In the genomic region with DNA sequence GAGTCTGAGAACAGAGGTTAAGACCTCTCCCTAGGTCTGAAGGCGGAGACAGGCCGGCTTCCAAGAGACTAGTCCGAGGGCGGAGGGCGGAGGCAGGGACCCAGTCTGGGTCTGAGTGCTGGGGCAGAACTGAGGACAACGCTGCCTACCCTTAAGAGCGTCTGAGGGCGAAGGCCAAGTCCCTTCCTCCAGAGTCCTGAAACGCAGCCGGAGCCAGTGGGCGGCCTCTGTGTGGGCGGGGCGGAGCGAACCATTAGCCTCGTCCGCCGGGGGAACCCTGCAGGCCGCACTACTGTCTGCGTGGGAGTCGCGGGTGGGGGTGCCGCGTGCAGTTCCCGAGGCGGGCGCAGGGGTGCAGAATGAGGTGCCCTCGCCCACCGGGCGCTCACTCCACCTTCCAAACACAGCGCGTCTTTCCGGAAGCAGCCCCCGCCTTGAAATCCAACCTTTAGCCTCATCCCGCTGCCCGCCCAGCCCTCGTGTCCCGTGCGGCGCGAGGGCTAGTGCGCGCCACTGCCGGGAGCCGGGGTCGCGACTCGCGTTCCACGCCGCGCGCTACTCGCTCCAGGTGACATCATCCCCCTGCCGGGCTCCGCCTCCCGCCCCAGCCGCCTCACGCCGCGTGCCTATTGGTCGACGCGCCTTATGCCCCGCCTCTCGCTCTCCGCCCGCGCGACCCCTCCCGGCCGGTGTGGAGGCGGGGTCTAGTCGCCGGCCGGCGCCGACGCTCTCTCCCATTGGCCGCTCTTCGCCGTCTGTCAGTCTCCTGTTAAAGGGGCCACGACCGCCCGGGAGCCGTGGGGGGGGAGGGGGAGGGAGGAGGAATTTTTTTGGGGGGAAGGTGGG, we compare ENCODE assay signal across 8 cellular contexts. TPM values are rescaled to one million over a fixed set of nuclear protein-coding genes. Genes with fewer than 3 reads are reported as not detected.
DNase-seq lines count a peak whose midpoint lies in the region; ATAC-seq and TF ChIP-seq lines count a peak whose summit lies in the region.

A gene with protein sequence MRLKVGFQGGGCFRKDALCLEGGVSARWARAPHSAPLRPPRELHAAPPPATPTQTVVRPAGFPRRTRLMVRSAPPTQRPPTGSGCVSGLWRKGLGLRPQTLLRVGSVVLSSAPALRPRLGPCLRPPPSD (minus strand): TSS at position 579 of the 846 bp plus-strand sequence. CDS start 121 bp downstream, at position 458.

- CTCF ChIA-PET in Panc1 (lab: Charles Lee), result no interaction called here

- POLR2A ChIA-PET in Panc1 (lab: Charles Lee), result interaction anchor here (0.6 kb wide), 1 partner anchor 198 kb away, joined by 3 read pairs; no protein-coding TSS in a partner anchor

- WGBS in esophagus squamous epithelium, 2 donors, result 0% methylated on average over 18 of the region's 85 CpGs; no CpG with 5 or more reads in 1 of the 2 donors

- H3K4me3 Mint-ChIP-seq in activated T-cell treated with anti-CD3 and anti-CD28 coated beads, Interleukin-2, amount 50 U/mL, for 72 hours, result peak within 1 kb of the TSS; percentile 86 to 96
- peak within 1 kb of the TSS; percentile 77 to 93 (median 89) for H3K4me3 Mint-ChIP-seq in naive B cell
- H3K4me3 Mint-ChIP-seq in stimulated activated effector memory CD8-positive, alpha-beta T cell treated with anti-CD3 and anti-CD28 coated beads, Interleukin-12 subunit alpha, Interleukin-12 subunit beta, amount 100 ng/mL, for 72 hours, result peak within 1 kb of the TSS; percentile 85

- H2AFZ ChIP-seq in DND-41 (ENCODE audit: low read depth, low read length), result peak within 1 kb of the TSS; percentile 90

- in situ Hi-C loops in Panc1 (cut with HindIII; ENCODE audit: low pct_unique_long_range_greater_than_20kb, low sequenced_read_pairs), result no loop called here

- ATAC-seq in DND-41 (ENCODE audit: insufficient read depth, low read depth) (peak; percentile 78), GM21737 (IDR thresholded peaks at IDR 0.05; ENCODE audit: unreplicated experiment) (peak; percentile 70), Panc1 (peak; percentile 85), naive B cell (ENCODE audit: low read depth in 2 of 2) (peak; percentile 73 to 78)
- peak; percentile 79 for ATAC-seq in activated T-cell treated with anti-CD3 and anti-CD28 coated beads, Interleukin-2, amount 50 U/mL, for 72 hours (replicated peaks in 1 of 2)
- peak; percentile 84 for ATAC-seq in stimulated activated effector memory CD8-positive, alpha-beta T cell treated with anti-CD3 and anti-CD28 coated beads, Interleukin-12 subunit alpha, Interleukin-12 subunit beta, amount 100 ng/mL, for 72 hours

- TF ChIP-seq POLR2A in esophagus squamous epithelium (IDR thresholded peaks at IDR 0.05), result peak in 3 of 4 donors; percentile 21 to 62 (median 41)

- peak within 1 kb of the TSS; percentile 84 for H3K9ac ChIP-seq in DND-41 (ENCODE audit: low read depth, low read length)

- peak within 1 kb of the TSS; percentile 93 for H3K27ac ChIP-seq in DND-41 (ENCODE audit: low read length)
- peak within 1 kb of the TSS; percentile 83 for H3K27ac ChIP-seq in Panc1 (ENCODE audit: low read length)
- peak within 1 kb of the TSS; percentile 93 to 98 (median 94) for H3K27ac ChIP-seq in esophagus squamous epithelium

- H3K79me2 ChIP-seq in DND-41 (ENCODE audit: insufficient read depth, low read length), result peaks cover 22% of the 10 kb centered on the region

- peaks cover 5% of the 10 kb centered on the region for H3K36me3 ChIP-seq in DND-41 (ENCODE audit: insufficient read depth, low read length)
- no peaks in the 10 kb centered on the region for H3K36me3 ChIP-seq in Panc1 (ENCODE audit: control insufficient read depth, insufficient read depth, low read length)
- H3K36me3 ChIP-seq in esophagus squamous epithelium, result no peaks in the 10 kb centered on the region

- H3K4me2 ChIP-seq in DND-41 (ENCODE audit: insufficient read depth, low read length), result peak within 1 kb of the TSS; percentile 94

- peaks cover 52% of the 10 kb centered on the region for H3K4me1 ChIP-seq in DND-41 (ENCODE audit: insufficient read depth, low read length)
- peaks cover 7% of the 10 kb centered on the region for H3K4me1 ChIP-seq in Panc1 (ENCODE audit: control insufficient read depth, insufficient read depth, low read length)
- H3K4me1 ChIP-seq in esophagus squamous epithelium, result peaks cover 23 to 56% (median 26%) of the 10 kb centered on the region in 3 donors

- no peaks in the 10 kb centered on the region for H3K9me3 Mint-ChIP-seq in activated T-cell treated with anti-CD3 and anti-CD28 coated beads, Interleukin-2, amount 50 U/mL, for 72 hours
- H3K9me3 Mint-ChIP-seq in naive B cell, result no peaks in the 10 kb centered on the region
- no peaks in the 10 kb centered on the region for H3K9me3 Mint-ChIP-seq in stimulated activated effector memory CD8-positive, alpha-beta T cell treated with anti-CD3 and anti-CD28 coated beads, Interleukin-12 subunit alpha, Interleukin-12 subunit beta, amount 100 ng/mL, for 72 hours

- TF ChIP-seq CTCF in DND-41 (IDR thresholded peaks at IDR 0.05; ENCODE audit: borderline replicate concordance, extremely low read depth, low read length, poor library complexity, severe bottlenecking) (peak; percentile 43), Panc1 (IDR thresholded peaks at IDR 0.05) (no peak), esophagus squamous epithelium (IDR thresholded peaks at IDR 0.05) (peak in 4 of 6 experiments; percentile 12 to 49 (median 40))

- intact Hi-C loops in Panc1 (cut with micrococcal nuclease; ENCODE audit: unreplicated experiment) (no loop called here), esophagus squamous epithelium (cut with DNase I) (no loop called here)

- H3K4me3 ChIP-seq in DND-41 (ENCODE audit: low read depth in 1 of 2, low read length in 2 of 2), result peak within 1 kb of the TSS; percentile 78 to 89
- H3K4me3 ChIP-seq in Panc1 (ENCODE audit: low read depth in 2 of 2, low read length in 2 of 2), result peak within 1 kb of the TSS; percentile 53 to 57
- peak within 1 kb of the TSS; percentile 57 to 79 (median 72) for H3K4me3 ChIP-seq in esophagus squamous epithelium

- no TSS peak for BruUV-seq in Panc1 (replicated peaks; lab: Mats Ljungman, UMichigan)

- H3K27me3 ChIP-seq in DND-41 (ENCODE audit: insufficient read depth, low read length, poor library complexity), result no peaks in the 10 kb centered on the region
- no peaks in the 10 kb centered on the region for H3K27me3 ChIP-seq in Panc1 (ENCODE audit: control insufficient read depth, insufficient read depth, low read length)
- H3K27me3 ChIP-seq in esophagus squamous epithelium, result peaks cover 0 to 5% (median 0%) of the 10 kb centered on the region in 4 donors

- peak; percentile 95 for DNase-seq in DND-41
- DNase-seq in KG1 (lab: John Stamatoyannopoulos, UW), result peak; percentile 91
- peak; percentile 50 for DNase-seq in Panc1 (ENCODE audit: low read depth, low spot score)
- DNase-seq in activated T-cell treated with anti-CD3 and anti-CD28 coated beads, Interleukin-2, amount 50 U/mL, for 72 hours, result peak; percentile 97 to 98
- peak; percentile 73 for DNase-seq in esophagus squamous epithelium (lab: John Stamatoyannopoulos, UW)
- DNase-seq in naive B cell, result peak; percentile 98
- peak; percentile 96 for DNase-seq in stimulated activated effector memory CD8-positive, alpha-beta T cell treated with anti-CD3 and anti-CD28 coated beads, Interleukin-12 subunit alpha, Interleukin-12 subunit beta, amount 100 ng/mL, for 72 hours (ENCODE audit: low spot score in 2 of 2)

- H3K4me1 Mint-ChIP-seq in activated T-cell treated with anti-CD3 and anti-CD28 coated beads, Interleukin-2, amount 50 U/mL, for 72 hours (ENCODE audit: low read depth), result peaks cover 36% of the 10 kb centered on the region
- H3K4me1 Mint-ChIP-seq in naive B cell, result peaks cover 34 to 41% (median 40%) of the 10 kb centered on the region in 3 donors
- H3K4me1 Mint-ChIP-seq in stimulated activated effector memory CD8-positive, alpha-beta T cell treated with anti-CD3 and anti-CD28 coated beads, Interleukin-12 subunit alpha, Interleukin-12 subunit beta, amount 100 ng/mL, for 72 hours, result peaks cover 46% of the 10 kb centered on the region

- H4K20me1 ChIP-seq in DND-41 (ENCODE audit: insufficient read depth, low read length), result peaks cover 6% of the 10 kb centered on the region

- H3K27ac Mint-ChIP-seq in activated T-cell treated with anti-CD3 and anti-CD28 coated beads, Interleukin-2, amount 50 U/mL, for 72 hours, result peak within 1 kb of the TSS; percentile 92
- H3K27ac Mint-ChIP-seq in naive B cell, result peak within 1 kb of the TSS; percentile 86 to 98 (median 94)
- H3K27ac Mint-ChIP-seq in stimulated activated effector memory CD8-positive, alpha-beta T cell treated with anti-CD3 and anti-CD28 coated beads, Interleukin-12 subunit alpha, Interleukin-12 subunit beta, amount 100 ng/mL, for 72 hours, result peak within 1 kb of the TSS; percentile 93

- H3K36me3 Mint-ChIP-seq in activated T-cell treated with anti-CD3 and anti-CD28 coated beads, Interleukin-2, amount 50 U/mL, for 72 hours (ENCODE audit: insufficient read depth in 2 of 2), result peaks cover 0 to 2% of the 10 kb centered on the region in 2 donors
- H3K36me3 Mint-ChIP-seq in naive B cell, result no peaks in the 10 kb centered on the region
- H3K36me3 Mint-ChIP-seq in stimulated activated effector memory CD8-positive, alpha-beta T cell treated with anti-CD3 and anti-CD28 coated beads, Interleukin-12 subunit alpha, Interleukin-12 subunit beta, amount 100 ng/mL, for 72 hours, result no peaks in the 10 kb centered on the region

- H3K9me3 ChIP-seq in DND-41 (ENCODE audit: insufficient read depth, low read length, severe bottlenecking) (no peaks in the 10 kb centered on the region), Panc1 (ENCODE audit: control insufficient read depth, insufficient read depth, low read depth, low read length) (no peaks in the 10 kb centered on the region), esophagus squamous epithelium (no peaks in the 10 kb centered on the region)

- peaks cover 11% of the 10 kb centered on the region for H3K27me3 Mint-ChIP-seq in activated T-cell treated with anti-CD3 and anti-CD28 coated beads, Interleukin-2, amount 50 U/mL, for 72 hours (ENCODE audit: low read depth)
- peaks cover 8 to 10% (median 8%) of the 10 kb centered on the region in 3 donors for H3K27me3 Mint-ChIP-seq in naive B cell

RNA-seq across cellular contexts. Expression of the gene that starts here (rescaled TPM):
- total RNA-seq in Panc1 (2021; ENCODE audit: unreplicated experiment) (1.4 TPM), esophagus squamous epithelium (1 to 10 TPM; 2.1 to 7.4 (median 4.7) TPM)
- 1.4 TPM for polyA plus RNA-seq in Panc1 (2012; ENCODE audit: insufficient read length)
- 1 to 10 TPM; 2.2 to 2.9 TPM for total RNA-seq in activated T-cell treated with anti-CD3 and anti-CD28 coated beads, Interleukin-2, amount 50 U/mL, for 72 hours
- polyA plus RNA-seq in naive B cell (ENCODE audit: low read depth in 6 of 6), result 1 to 10 TPM; 2.8 to 6.3 (median 5.8) TPM

Comparison
In these comparisons a context has a peak if more than half of its experiments do, and no peak if none do; other contexts are left out.
1. Peak in every context shown above with its lines: DNase-seq, ATAC-seq, H3K4me3 ChIP-seq and H3K27ac ChIP-seq.